8 cellular contexts compared by ENCODE assay signal in the genomic region with DNA sequence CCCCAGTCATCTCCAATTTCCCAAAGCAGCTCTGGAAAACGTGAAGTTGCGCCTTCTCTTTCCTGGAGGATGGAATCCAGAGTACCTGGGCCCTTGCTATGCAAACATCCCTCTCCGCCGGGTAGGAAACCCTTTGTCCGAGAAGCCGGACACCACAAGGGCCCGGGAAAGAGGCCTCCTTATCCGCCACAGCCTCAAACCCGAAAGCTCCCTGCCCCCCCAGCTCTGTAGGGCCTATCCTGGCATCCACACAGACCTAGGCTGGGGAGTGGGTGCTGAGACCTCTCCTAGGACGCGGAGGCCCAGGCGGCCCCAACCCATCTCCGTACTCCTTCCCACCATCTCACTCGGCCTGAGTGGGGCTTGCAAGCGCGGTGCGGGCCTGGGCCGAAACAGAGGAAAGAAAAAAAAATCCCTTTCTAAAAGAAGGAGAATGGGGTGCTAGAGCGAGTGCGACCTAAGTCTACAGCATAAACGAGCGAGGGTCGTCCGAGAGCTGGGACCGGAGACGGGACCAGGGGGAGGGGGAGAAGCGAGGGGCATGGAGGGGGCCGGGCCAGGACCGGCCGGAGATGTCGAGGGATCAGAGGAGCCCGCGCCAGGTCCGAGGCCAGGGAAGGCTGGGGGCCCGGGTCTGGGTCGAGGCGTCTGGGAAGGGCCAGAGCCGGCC. TPM values are rescaled to one million over a fixed set of nuclear protein-coding genes. Genes with fewer than 3 reads are reported as not detected.
DNase-seq lines count a peak whose midpoint lies in the region; ATAC-seq, FAIRE-seq and TF ChIP-seq lines count a peak whose summit lies in the region.

No MANE protein-coding gene starts in this region.

- no peaks in the 10 kb centered on the region for H3K27me3 ChIP-seq in effector memory CD4-positive, alpha-beta T cell (replicated peaks; ENCODE audit: control insufficient read depth, insufficient read depth, low read length, poor library complexity, severe bottlenecking)
- H3K27me3 ChIP-seq in subcutaneous abdominal adipose tissue (ENCODE audit: control insufficient read depth in 5 of 5, insufficient read depth in 4 of 5, low read length in 5 of 5), result no peaks in the 10 kb centered on the region

- POLR2A ChIA-PET in A549 (lab: Yijun Ruan, JAX), result interaction anchor here (0.7 to 2.1 kb wide), 8 partner anchors 10 to 619 kb away, joined by 3 to 12 read pairs (median 4); a partner anchor contains a TSS
- POLR2A ChIA-PET in activated CD4-positive, alpha-beta memory T cell treated with anti-CD3 and anti-CD28 coated beads for 36 hours (lab: Charles Lee), result interaction anchor here (1.0 to 3.9 kb wide), 17 partner anchors 14 to 617 kb away, joined by 3 to 25 read pairs (median 7); a partner anchor contains a TSS

- CTCF ChIA-PET in A549 (lab: Yijun Ruan, JAX), result interaction anchor here (0.7 to 3.1 kb wide), 7 partner anchors 9 to 183 kb away, joined by 3 to 30 read pairs (median 4); a partner anchor contains a TSS
- CTCF ChIA-PET in activated CD4-positive, alpha-beta memory T cell treated with anti-CD3 and anti-CD28 coated beads for 36 hours (lab: Charles Lee), result interaction anchor here (0.8 to 7.8 kb wide), 8 partner anchors 14 to 587 kb away, joined by 3 to 78 read pairs (median 6); a partner anchor contains a TSS

- H3K27ac ChIP-seq in A549 (peak overlapping the region; percentile 94 to 98), mesodermal cell (ENCODE audit: low read depth, low read length, severe bottlenecking) (peak overlapping the region; percentile 88), subcutaneous abdominal adipose tissue (ENCODE audit: low read depth, low read length) (peak overlapping the region; percentile 96)
- peak overlapping the region; percentile 97 for H3K27ac ChIP-seq in effector memory CD4-positive, alpha-beta T cell (ENCODE audit: insufficient read depth, low read length, poor library complexity, severe bottlenecking)

- H3K4me1 ChIP-seq in A549 (peaks cover 30% of the 10 kb centered on the region), mesodermal cell (ENCODE audit: control insufficient read depth, insufficient read depth, low read length, poor library complexity, severe bottlenecking) (peaks cover 5% of the 10 kb centered on the region), subcutaneous abdominal adipose tissue (ENCODE audit: control insufficient read depth in 5 of 5, insufficient read depth in 5 of 5, low read length in 5 of 5) (peaks cover 9 to 43% (median 37%) of the 10 kb centered on the region in 5 donors)
- peaks cover 30% of the 10 kb centered on the region for H3K4me1 ChIP-seq in effector memory CD4-positive, alpha-beta T cell (ENCODE audit: control insufficient read depth, insufficient read depth, low read length, poor library complexity, severe bottlenecking)

- no peak for TF ChIP-seq POLR2A in A549 (IDR thresholded peaks at IDR 0.05; ENCODE audit: low read length)

- DNase-seq in A549 (ENCODE audit: low read depth in 1 of 2, low spot score in 1 of 2), result peak; percentile 25 to 28
- peak; percentile 54 for DNase-seq in HT-29 (ENCODE audit: low spot score)
- DNase-seq in activated CD4-positive, alpha-beta memory T cell treated with anti-CD3 and anti-CD28 coated beads for 36 hours, result peak; percentile 34
- no peak for DNase-seq in effector memory CD4-positive, alpha-beta T cell
- DNase-seq in NCI-H2196 (lab: John Stamatoyannopoulos, UW; ENCODE audit: unreplicated experiment), result no peak

- H3K9ac ChIP-seq in subcutaneous abdominal adipose tissue (ENCODE audit: low read length in 5 of 5), result peak overlapping the region; percentile 92 to 100 (median 99)

- no peak for TF ChIP-seq EP300 in A549 (IDR thresholded peaks at IDR 0.05)

- H3K9me3 Mint-ChIP-seq in activated CD4-positive, alpha-beta memory T cell treated with anti-CD3 and anti-CD28 coated beads for 36 hours, result no peaks in the 10 kb centered on the region

- no peaks in the 10 kb centered on the region for H3K27me3 Mint-ChIP-seq in activated CD4-positive, alpha-beta memory T cell treated with anti-CD3 and anti-CD28 coated beads for 36 hours

- H3K9me3 ChIP-seq in A549 (no peaks in the 10 kb centered on the region), mesodermal cell (ENCODE audit: control insufficient read depth, low read length) (no peaks in the 10 kb centered on the region), subcutaneous abdominal adipose tissue (ENCODE audit: control insufficient read depth in 5 of 5, low read length in 5 of 5) (no peaks in the 10 kb centered on the region)
- no peaks in the 10 kb centered on the region for H3K9me3 ChIP-seq in effector memory CD4-positive, alpha-beta T cell (ENCODE audit: control insufficient read depth, low read length)

- H3K27ac Mint-ChIP-seq in activated CD4-positive, alpha-beta memory T cell treated with anti-CD3 and anti-CD28 coated beads for 36 hours, result peak overlapping the region; percentile 91

- H3K36me3 ChIP-seq in effector memory CD4-positive, alpha-beta T cell (ENCODE audit: control insufficient read depth, insufficient read depth, low read length), result no peaks in the 10 kb centered on the region
- H3K36me3 ChIP-seq in mesodermal cell (ENCODE audit: control insufficient read depth, insufficient read depth, low read length) (no peaks in the 10 kb centered on the region), subcutaneous abdominal adipose tissue (ENCODE audit: control insufficient read depth in 5 of 5, insufficient read depth in 5 of 5, low read length in 5 of 5) (no peaks in the 10 kb centered on the region)

- peak overlapping the region; percentile 93 for H3K4me3 Mint-ChIP-seq in activated CD4-positive, alpha-beta memory T cell treated with anti-CD3 and anti-CD28 coated beads for 36 hours

- no peak for FAIRE-seq in A549 (lab: Jason Lieb, UNC)

- H3K4me2 ChIP-seq in A549, result peak overlapping the region; percentile 83

- TF ChIP-seq RAD21 in A549 (conservative IDR thresholded peaks at IDR 0.05 in 1 of 2, IDR thresholded peaks at IDR 0.05 in 1 of 2), result no peak

- 1% methylated on average over 29 of the region's 38 CpGs for WGBS in A549 (ENCODE audit: missing lambda C conversion rate)
- WGBS in mesodermal cell (ENCODE audit: insufficient coverage in 2 of 2), 2 experiments, result 0% methylated on average over 26 to 31 of the region's 38 CpGs

- intact Hi-C loops in activated CD4-positive, alpha-beta memory T cell treated with anti-CD3 and anti-CD28 coated beads for 36 hours (cut with micrococcal nuclease), result loop anchor here (1.0 to 10.0 kb wide), 10 partner anchors 17 to 1051 kb away; a partner anchor contains a TSS

- no peak for TF ChIP-seq CTCF in A549 (IDR thresholded peaks at IDR 0.05)

- H3K36me3 Mint-ChIP-seq in activated CD4-positive, alpha-beta memory T cell treated with anti-CD3 and anti-CD28 coated beads for 36 hours, result peaks cover 8% of the 10 kb centered on the region

- H3K4me3 ChIP-seq in A549, result peak overlapping the region; percentile 93
- H3K4me3 ChIP-seq in effector memory CD4-positive, alpha-beta T cell (ENCODE audit: insufficient read depth, low read depth, low read length, poor library complexity, severe bottlenecking), result peak overlapping the region; percentile 80
- peak overlapping the region; percentile 95 for H3K4me3 ChIP-seq in mesodermal cell (ENCODE audit: extremely low read depth, insufficient read depth, low read length, poor library complexity, severe bottlenecking)
- H3K4me3 ChIP-seq in subcutaneous abdominal adipose tissue (ENCODE audit: low read depth in 1 of 5, low read length in 5 of 5), result peak overlapping the region; percentile 83 to 97 (median 95)

- peaks cover 60% of the 10 kb centered on the region for H3K4me1 Mint-ChIP-seq in activated CD4-positive, alpha-beta memory T cell treated with anti-CD3 and anti-CD28 coated beads for 36 hours (ENCODE audit: low read depth)

- ATAC-seq in A549 (peak; percentile 16 to 24; a peak in 5 of 6 replicates), GM18867 (IDR thresholded peaks at IDR 0.05; ENCODE audit: unreplicated experiment) (peak; percentile 3)

TF ChIP-seq in A549, 52 proteins besides CTCF, POLR2A, EP300 and RAD21 (continues in another document):
- no peak for TF ChIP-seq FOXS1 (CRISPR knock-in tag; IDR thresholded peaks at IDR 0.05)
- no peak for TF ChIP-seq KDM1A (IDR thresholded peaks at IDR 0.05; ENCODE audit: low read depth)
- no peak for TF ChIP-seq SREBF2 (IDR thresholded peaks at IDR 0.05)
- TF ChIP-seq FOSL2 (IDR thresholded peaks at IDR 0.05), result no peak
- TF ChIP-seq FOSL2 (CRISPR knock-in tag; IDR thresholded peaks at IDR 0.05), result no peak
- TF ChIP-seq RFX5 (IDR thresholded peaks at IDR 0.05), result no peak
- TF ChIP-seq NPAS2 (CRISPR knock-in tag; IDR thresholded peaks at IDR 0.05; ENCODE audit: borderline replicate concordance), result no peak
- TF ChIP-seq, protein P1, sequence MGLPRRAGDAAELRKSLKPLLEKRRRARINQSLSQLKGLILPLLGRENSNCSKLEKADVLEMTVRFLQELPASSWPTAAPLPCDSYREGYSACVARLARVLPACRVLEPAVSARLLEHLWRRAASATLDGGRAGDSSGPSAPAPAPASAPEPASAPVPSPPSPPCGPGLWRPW (IDR thresholded peaks at IDR 0.05), result no peak
- no peak for TF ChIP-seq CHD2 (IDR thresholded peaks at IDR 0.05; ENCODE audit: low read length, partially characterized antibody)
- no peak for TF ChIP-seq CBX2 (IDR thresholded peaks at IDR 0.05; ENCODE audit: borderline replicate concordance, low read depth)
- TF ChIP-seq, protein P2, sequence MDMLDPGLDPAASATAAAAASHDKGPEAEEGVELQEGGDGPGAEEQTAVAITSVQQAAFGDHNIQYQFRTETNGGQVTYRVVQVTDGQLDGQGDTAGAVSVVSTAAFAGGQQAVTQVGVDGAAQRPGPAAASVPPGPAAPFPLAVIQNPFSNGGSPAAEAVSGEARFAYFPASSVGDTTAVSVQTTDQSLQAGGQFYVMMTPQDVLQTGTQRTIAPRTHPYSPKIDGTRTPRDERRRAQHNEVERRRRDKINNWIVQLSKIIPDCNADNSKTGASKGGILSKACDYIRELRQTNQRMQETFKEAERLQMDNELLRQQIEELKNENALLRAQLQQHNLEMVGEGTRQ (IDR thresholded peaks at IDR 0.05), result no peak

RNA-seq across cellular contexts. Expression of a gene that starts 0.6 kb away (rescaled TPM):
- polyA plus RNA-seq in A549 (2011; rRNA removed) (80.2 and 87.4 TPM in 2 replicates), A549 (2017; fragmentation: RNase III; extraction: RNeasy Plus Mini Kit Qiagen cat#74134 plus additional on column Dnase treatment) (37.8 to 40.3 TPM (median 39.3 TPM) in 3 replicates)
- polyA plus RNA-seq in A549 (2012; cell fraction: cytosol; rRNA removed), result 26.5 and 31.2 TPM in 2 replicates
- 15.4 and 16.6 TPM in 2 replicates for polyA plus RNA-seq in A549 (2012; cell fraction: nucleus; rRNA removed)
- 104 and 118 TPM in 2 replicates for polyA minus RNA-seq in A549 (2011; rRNA and poly(A)+ RNA removed)
- 30.4 and 33.4 TPM in 2 replicates for total RNA-seq in HT-29 (2014; rRNA removed; shearing (Covaris generic))
- total RNA-seq in activated CD4-positive, alpha-beta memory T cell treated with anti-CD3 and anti-CD28 coated beads for 36 hours, result 10 to 100 TPM; 47.2 to 47.4 TPM
- 45.6 TPM for polyA plus RNA-seq in mesodermal cell (2013, experiment 1 of 2)
- polyA plus RNA-seq in mesodermal cell (2013, experiment 2 of 2), result 42.0 TPM

Comparison
In these comparisons a context has a peak if more than half of its experiments do, and no peak if none do; other contexts are left out.
1. DNase-seq: peak in A549 (2 of 2), HT-29 (single experiment) and activated CD4-positive, alpha-beta memory T cell treated with anti-CD3 and anti-CD28 coated beads for 36 hours (single experiment); none in effector memory CD4-positive, alpha-beta T cell (0 of 3) and NCI-H2196 (single experiment).
2. Peak in every context shown above with its lines, with median percentiles within 50 percentile points of each other: H3K27ac ChIP-seq and H3K4me3 ChIP-seq.